18 cellular contexts compared by ENCODE assay signal in genomic region chr3:153142961-153143360, GRCh38. TPM values are rescaled to one million over a fixed set of nuclear protein-coding genes. Genes with fewer than 3 reads are reported as not detected.
A peak's percentile ranks its signal among the peaks of the same experiment; 100 is the strongest.
DNase-seq lines count a peak whose midpoint lies in the region; FAIRE-seq and TF ChIP-seq lines count a peak whose summit lies in the region.
"Had no signal": no experiment of that assay in that cellular context is flagged by ENCODE, and none has a peak within 500 bp of the region (broad histone marks: within the 10 kb centered on the region; RNA-seq: fewer than 3 reads in every experiment).

No MANE protein-coding gene starts in this region.

- H3K27ac Mint-ChIP-seq in astrocyte (ENCODE audit: unreplicated experiment): peak overlapping the region; percentile 45
- H3K27ac Mint-ChIP-seq: CD4-positive, alpha-beta T cell had no signal

- H3K4me1 ChIP-seq in mammary epithelial cell (ENCODE audit: insufficient read depth, low read length) (peaks cover 57% of the 10 kb centered on the region), breast epithelium (peaks cover 0 to 4% of the 10 kb centered on the region in 2 donors), astrocyte (ENCODE audit: insufficient read depth, low read length) (peaks cover 34% of the 10 kb centered on the region), osteoblast (ENCODE audit: insufficient read depth, low read length) (peaks cover 39% of the 10 kb centered on the region)
- H3K4me1 ChIP-seq: BE2C had no signal

- H2AFZ ChIP-seq in mammary epithelial cell (ENCODE audit: low read depth, low read length) (no peak overlapping the region), astrocyte (ENCODE audit: low read depth, low read length) (no peak overlapping the region), osteoblast (ENCODE audit: low read length) (no peak overlapping the region)

- H3K79me2 ChIP-seq in mammary epithelial cell (ENCODE audit: insufficient read depth, low read length): no peaks in the 10 kb centered on the region
- H3K79me2 ChIP-seq in astrocyte (ENCODE audit: insufficient read depth, low read length): no peaks in the 10 kb centered on the region
- no peaks in the 10 kb centered on the region for H3K79me2 ChIP-seq in osteoblast (ENCODE audit: insufficient read depth, low read length)

- H3K9me3 Mint-ChIP-seq in astrocyte (ENCODE audit: unreplicated experiment): peaks cover 3% of the 10 kb centered on the region
- H3K9me3 Mint-ChIP-seq: CD4-positive, alpha-beta T cell had no signal

- dilution Hi-C loops in mammary epithelial cell (cut with HindIII; ENCODE audit: low sequenced_read_pairs): no loop called here

- no peak for TF ChIP-seq POLR2A in breast epithelium (IDR thresholded peaks at IDR 0.05)

- 95% methylated on average over 1 of the region's 1 CpG for WGBS in mammary epithelial cell (ENCODE audit: low coverage, missing lambda C conversion rate)

- H3K27me3 ChIP-seq in mammary epithelial cell (ENCODE audit: insufficient read depth, low read length) (no peaks in the 10 kb centered on the region), breast epithelium (no peaks in the 10 kb centered on the region), astrocyte (ENCODE audit: insufficient read depth, low read length) (no peaks in the 10 kb centered on the region), osteoblast (ENCODE audit: insufficient read depth, low read length) (no peaks in the 10 kb centered on the region)
- H3K27me3 ChIP-seq: BE2C, MG63 had no signal

- no peaks in the 10 kb centered on the region for H3K36me3 ChIP-seq in mammary epithelial cell (ENCODE audit: insufficient read depth, low read length)
- H3K36me3 ChIP-seq in breast epithelium: no peaks in the 10 kb centered on the region
- no peaks in the 10 kb centered on the region for H3K36me3 ChIP-seq in astrocyte (ENCODE audit: insufficient read depth, low read length)
- no peaks in the 10 kb centered on the region for H3K36me3 ChIP-seq in osteoblast (ENCODE audit: insufficient read depth, low read length)
- H3K36me3 ChIP-seq: BE2C, MG63 had no signal

- CTCF ChIA-PET in mammary epithelial cell (lab: Charles Lee; ENCODE audit: low non-redundant PET): no interaction called here

- H3K4me3 ChIP-seq in mammary epithelial cell (replicated peaks in 1 of 3; ENCODE audit: insufficient read depth in 1 of 3, low read depth in 2 of 3, low read length in 3 of 3): no peak overlapping the region
- H3K4me3 ChIP-seq in breast epithelium: no peak overlapping the region
- no peak overlapping the region for H3K4me3 ChIP-seq in astrocyte (ENCODE audit: insufficient read depth, low read depth, low read length)
- H3K4me3 ChIP-seq in osteoblast (ENCODE audit: insufficient read depth, low read length): no peak overlapping the region
- H3K4me3 ChIP-seq: MG63 had no signal

- in situ Hi-C loops in mammary epithelial cell (cut with MboI; ENCODE audit: low sequenced_read_pairs in 2 of 2): no loop called here

- no peaks in the 10 kb centered on the region for H3K27me3 Mint-ChIP-seq in astrocyte (ENCODE audit: low read depth, unreplicated experiment)
- H3K27me3 Mint-ChIP-seq: CD4-positive, alpha-beta T cell had no signal

- peaks cover 58% of the 10 kb centered on the region for H3K4me1 Mint-ChIP-seq in astrocyte (ENCODE audit: low read depth, unreplicated experiment)

- no peak for TF ChIP-seq CTCF in mammary epithelial cell (conservative IDR thresholded peaks at IDR 0.05 in 1 of 2, IDR thresholded peaks at IDR 0.05 in 1 of 2; ENCODE audit: extremely low read depth in 1 of 2, insufficient read depth in 1 of 2, low read depth in 1 of 2, low read length in 2 of 2)
- no peak for TF ChIP-seq CTCF in breast epithelium (IDR thresholded peaks at IDR 0.05)
- TF ChIP-seq CTCF in astrocyte (IDR thresholded peaks at IDR 0.05; ENCODE audit: insufficient read depth, low read depth, low read length): no peak
- TF ChIP-seq CTCF in osteoblast (IDR thresholded peaks at IDR 0.05; ENCODE audit: extremely low read depth, low read depth, low read length): no peak

- no peak for DNase-seq in mammary epithelial cell
- no peak for DNase-seq in breast epithelium (ENCODE audit: low spot score in 2 of 2)
- DNase-seq in astrocyte (ENCODE audit: low read depth): no peak
- peak; percentile 58 for DNase-seq in iris pigment epithelial cell (ENCODE audit: low read depth)
- DNase-seq in superior temporal gyrus (ENCODE audit: extremely low spot score): no peak
- no peak for DNase-seq in NCI-H1436 treated with DMSO at 0.1 percent for 48 hours (lab: John Stamatoyannopoulos, UW)
- no peak for DNase-seq in osteoblast (ENCODE audit: insufficient read length, low spot score, missing footprints)
- DNase-seq in NK-92 treated with Interleukin-12 subunit alpha and Interleukin-12 subunit beta, amount 100 ng/mL, for 24 hours (lab: John Stamatoyannopoulos, UW): no peak
- DNase-seq: BE2C; CD4-positive, alpha-beta T cell; DMS53; MG63; NCI-H1092; NCI-H1694; NCI-H524; SIG-M5 had no signal

- H3K4me2 ChIP-seq in mammary epithelial cell (ENCODE audit: insufficient read depth, low read depth, low read length) (no peak overlapping the region), astrocyte (ENCODE audit: low read length) (no peak overlapping the region), osteoblast (ENCODE audit: insufficient read depth, low read length) (no peak overlapping the region)

- no peaks in the 10 kb centered on the region for H3K36me3 Mint-ChIP-seq in astrocyte (ENCODE audit: low read depth, unreplicated experiment)

- FAIRE-seq in astrocyte (lab: Jason Lieb, UNC): no peak
- FAIRE-seq: HepG2 had no signal

- intact Hi-C loops in mammary epithelial cell (cut with micrococcal nuclease): no loop called here
- intact Hi-C loops in breast epithelium (cut with DNase I; ENCODE audit: low total_unique reads): no loop called here

- H3K9me3 ChIP-seq in mammary epithelial cell (replicated peaks; ENCODE audit: insufficient read depth, low read length) (no peaks in the 10 kb centered on the region), breast epithelium (no peaks in the 10 kb centered on the region), astrocyte (ENCODE audit: insufficient read depth, low read depth, low read length) (no peaks in the 10 kb centered on the region), osteoblast (ENCODE audit: low read depth, low read length) (no peaks in the 10 kb centered on the region)
- H3K9me3 ChIP-seq: BE2C, MG63 had no signal

- H3K4me3 Mint-ChIP-seq in astrocyte (ENCODE audit: unreplicated experiment): no peak overlapping the region
- H3K4me3 Mint-ChIP-seq: CD4-positive, alpha-beta T cell had no signal

- no TSS peak for BruUV-seq in mammary epithelial cell (replicated peaks; lab: Mats Ljungman, UMichigan)

- H3K27ac ChIP-seq in mammary epithelial cell (ENCODE audit: insufficient read depth, low read depth, low read length) (peak overlapping the region; percentile 100), breast epithelium (no peak overlapping the region), astrocyte (ENCODE audit: low read depth, low read length) (no peak overlapping the region), osteoblast (ENCODE audit: low read depth, low read length) (no peak overlapping the region)
- H3K27ac ChIP-seq: 22Rv1 had no signal

- no peaks in the 10 kb centered on the region for H4K20me1 ChIP-seq in mammary epithelial cell (ENCODE audit: insufficient read depth, low read length)
- no peaks in the 10 kb centered on the region for H4K20me1 ChIP-seq in astrocyte (ENCODE audit: insufficient read depth, low read length)
- H4K20me1 ChIP-seq in osteoblast (ENCODE audit: insufficient read depth, low read length): no peaks in the 10 kb centered on the region

- H3K9ac ChIP-seq in mammary epithelial cell (ENCODE audit: insufficient read depth, low read length) (no peak overlapping the region), astrocyte (ENCODE audit: low read length) (no peak overlapping the region)

RNA-seq across cellular contexts. Expression of gene RAP2B, which starts 19.1 kb away (rescaled TPM):
- total RNA-seq in mammary epithelial cell (10 to 100 TPM; 19.3 to 39.7 TPM), breast epithelium (10 to 100 TPM in 2 of 3 donors, 1 to 10 TPM in 1; 6.6 to 21.0 (median 13.5) TPM), astrocyte (42.2 and 45.4 TPM in 2 replicates), osteoblast (20.3 and 22.4 TPM in 2 replicates)
- polyA plus RNA-seq in mammary epithelial cell: 13.0 TPM
- polyA minus RNA-seq in mammary epithelial cell: 25.1 TPM
